In the genomic region with DNA sequence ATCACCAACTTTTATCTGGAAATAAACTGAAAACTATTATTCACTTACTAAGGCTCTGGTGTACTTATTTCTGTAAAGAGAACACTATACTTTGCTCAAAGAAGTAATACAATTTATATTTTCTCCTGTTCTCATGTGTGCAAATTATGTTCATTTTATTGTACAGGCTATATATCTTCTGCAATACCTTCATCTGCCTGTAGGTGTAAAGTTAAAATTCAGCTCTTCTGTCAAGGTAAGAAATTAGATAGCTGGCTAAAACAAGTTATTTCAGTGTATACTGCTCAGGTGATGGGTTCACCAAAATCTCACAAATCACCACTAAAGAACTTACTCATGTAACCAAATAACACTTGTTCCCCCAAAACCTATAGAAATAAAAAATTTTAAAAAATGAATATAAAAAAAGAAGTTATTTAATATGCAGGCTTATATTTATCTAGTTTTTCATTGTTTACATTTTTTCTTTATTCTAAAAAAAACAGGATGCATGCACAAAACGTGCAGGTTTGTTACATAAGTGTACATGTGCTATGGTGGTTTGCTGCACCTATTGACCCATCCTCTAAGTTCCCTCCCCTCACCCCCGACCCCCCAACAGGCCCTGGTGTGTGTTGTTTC, we compare ENCODE assay signal across 8 cellular contexts.
DNase-seq lines count a peak whose midpoint lies in the region; ATAC-seq, FAIRE-seq and TF ChIP-seq lines count a peak whose summit lies in the region.

No MANE protein-coding gene starts in this region.

- ATAC-seq in heart right ventricle (no peak), HG03520 (IDR thresholded peaks at IDR 0.05; ENCODE audit: unreplicated experiment) (peak; percentile 63), GM12878 (peak; percentile 61), GM19328 (IDR thresholded peaks at IDR 0.05; ENCODE audit: unreplicated experiment) (no peak)
- no peak for ATAC-seq in activated CD4-positive, alpha-beta T cell treated with anti-CD3 and anti-CD28 coated beads for 36 hours
- no peak for ATAC-seq in stimulated activated naive CD8-positive, alpha-beta T cell treated with anti-CD3 and anti-CD28 coated beads, Interleukin-15, amount 100 ng/mL, for 72 hours

- no peak for TF ChIP-seq POLR2A in GM12878 (IDR thresholded peaks at IDR 0.05; ENCODE audit: low read depth, low read length)

- H3K4me1 ChIP-seq in left ventricle myocardium inferior (no peaks in the 10 kb centered on the region), heart right ventricle (no peaks in the 10 kb centered on the region), GM12878 (ENCODE audit: control insufficient read depth, insufficient read depth, low read length) (no peaks in the 10 kb centered on the region)

- FAIRE-seq in GM12878 (lab: Jason Lieb, UNC) = peak; percentile 27

- peaks cover 3% of the 10 kb centered on the region for H3K9me3 Mint-ChIP-seq in activated CD4-positive, alpha-beta T cell treated with anti-CD3 and anti-CD28 coated beads for 36 hours (ENCODE audit: low read depth)
- H3K9me3 Mint-ChIP-seq in stimulated activated naive CD8-positive, alpha-beta T cell treated with anti-CD3 and anti-CD28 coated beads, Interleukin-15, amount 100 ng/mL, for 72 hours = peaks cover 4 to 18% of the 10 kb centered on the region in 2 donors

- POLR2A ChIA-PET in GM12878 (lab: Charles Lee) = no interaction called here
- POLR2A ChIA-PET in activated CD4-positive, alpha-beta T cell treated with anti-CD3 and anti-CD28 coated beads for 36 hours (lab: Charles Lee) = no interaction called here

- 52 to 54% methylated on average over 2 of the region's 2 CpGs for WGBS in heart right ventricle, 2 donors
- 6% methylated on average over 2 of the region's 2 CpGs for WGBS in GM12878 (ENCODE audit: insufficient coverage, insufficient replicate concordance, low lambda C conversion rate, missing lambda C conversion rate)

- no peak overlapping the region for H3K27ac ChIP-seq in left ventricle myocardium inferior (replicated peaks)
- no peak overlapping the region for H3K27ac ChIP-seq in heart right ventricle
- no peak overlapping the region for H3K27ac ChIP-seq in GM12878 (ENCODE audit: control insufficient read depth, insufficient read depth)

- no peak overlapping the region for H3K4me2 ChIP-seq in GM12878 (ENCODE audit: control insufficient read depth, insufficient read depth)

- H3K27me3 ChIP-seq in left ventricle myocardium inferior (ENCODE audit: low read depth) = no peaks in the 10 kb centered on the region
- no peaks in the 10 kb centered on the region for H3K27me3 ChIP-seq in heart right ventricle
- no peaks in the 10 kb centered on the region for H3K27me3 ChIP-seq in GM12878 (replicated peaks in 1 of 2; ENCODE audit: control insufficient read depth in 2 of 2, insufficient read depth in 2 of 2, low read length in 1 of 2)

- peaks cover 17% of the 10 kb centered on the region for H3K27me3 Mint-ChIP-seq in activated CD4-positive, alpha-beta T cell treated with anti-CD3 and anti-CD28 coated beads for 36 hours
- H3K27me3 Mint-ChIP-seq in stimulated activated naive CD8-positive, alpha-beta T cell treated with anti-CD3 and anti-CD28 coated beads, Interleukin-15, amount 100 ng/mL, for 72 hours = no peaks in the 10 kb centered on the region

- TF ChIP-seq RAD21 in GM12878 (IDR thresholded peaks at IDR 0.05; ENCODE audit: insufficient read depth, low read depth, low read length) = no peak

- intact Hi-C loops in left ventricle myocardium inferior (cut with micrococcal nuclease) = no loop called here
- intact Hi-C loops in heart right ventricle (cut with DNase I) = no loop called here
- intact Hi-C loops in GM12878 (cut with micrococcal nuclease; ENCODE audit: unreplicated experiment) = no loop called here
- intact Hi-C loops in activated CD4-positive, alpha-beta T cell treated with anti-CD3 and anti-CD28 coated beads for 36 hours (cut with DNase I, micrococcal nuclease) = no loop called here

- DNase-seq in left ventricle myocardium inferior = no peak
- DNase-seq in heart right ventricle = no peak
- no peak for DNase-seq in GM12878 (ENCODE audit: low read depth, low spot score)
- no peak for DNase-seq in NCI-H2107 (lab: John Stamatoyannopoulos, UW)
- no peak for DNase-seq in activated CD4-positive, alpha-beta T cell treated with anti-CD3 and anti-CD28 coated beads for 36 hours
- DNase-seq in stimulated activated naive CD8-positive, alpha-beta T cell treated with anti-CD3 and anti-CD28 coated beads, Interleukin-15, amount 100 ng/mL, for 72 hours = no peak

- CTCF ChIA-PET in GM12878 (lab: Yijun Ruan, JAX) = interaction anchor here (0.7 to 1.4 kb wide), 3 partner anchors 10 to 11 kb away, joined by 3 read pairs; no protein-coding TSS in a partner anchor
- CTCF ChIA-PET in activated CD4-positive, alpha-beta T cell treated with anti-CD3 and anti-CD28 coated beads for 36 hours (lab: Charles Lee) = interaction anchor here (1.3 kb wide), 2 partner anchors 17 to 27 kb away, joined by 3 read pairs; no protein-coding TSS in a partner anchor

- RAD21 ChIA-PET in GM12878 (lab: Charles Lee; ENCODE audit: unreplicated experiment) = interaction anchor here (0.8 kb wide), 1 partner anchor 1148 kb away, joined by 3 read pairs; no protein-coding TSS in a partner anchor

- no peaks in the 10 kb centered on the region for H3K4me1 Mint-ChIP-seq in activated CD4-positive, alpha-beta T cell treated with anti-CD3 and anti-CD28 coated beads for 36 hours
- no peaks in the 10 kb centered on the region for H3K4me1 Mint-ChIP-seq in stimulated activated naive CD8-positive, alpha-beta T cell treated with anti-CD3 and anti-CD28 coated beads, Interleukin-15, amount 100 ng/mL, for 72 hours

- no peak for TF ChIP-seq EP300 in GM12878 (IDR thresholded peaks at IDR 0.05; ENCODE audit: borderline replicate concordance in 1 of 2, control insufficient read depth in 1 of 2, low read depth in 2 of 2, low read length in 2 of 2)

- H3K9ac ChIP-seq in GM12878 (ENCODE audit: control insufficient read depth, insufficient read depth, low read length) = no peak overlapping the region

- H3K9me3 ChIP-seq in left ventricle myocardium inferior (replicated peaks) (no peaks in the 10 kb centered on the region), heart right ventricle (no peaks in the 10 kb centered on the region), GM12878 (replicated peaks; ENCODE audit: control insufficient read depth, insufficient read depth, low read length) (no peaks in the 10 kb centered on the region)

- no peak overlapping the region for H3K4me3 ChIP-seq in left ventricle myocardium inferior
- H3K4me3 ChIP-seq in heart right ventricle = no peak overlapping the region
- H3K4me3 ChIP-seq in GM12878 = no peak overlapping the region

- H3K79me2 ChIP-seq in GM12878 (ENCODE audit: control insufficient read depth, insufficient read depth, low read length) = no peaks in the 10 kb centered on the region

- TF ChIP-seq CTCF in left ventricle myocardium inferior (IDR thresholded peaks at IDR 0.05; ENCODE audit: borderline replicate concordance) (peak; percentile 29), heart right ventricle (IDR thresholded peaks at IDR 0.05) (peak in 4 of 9 donors; percentile 22 to 50 (median 28)), GM12878 (IDR thresholded peaks at IDR 0.05 in 2 of 3, conservative IDR thresholded peaks at IDR 0.05 in 1 of 3; ENCODE audit: control insufficient read depth in 2 of 3, extremely low read depth in 1 of 3, insufficient read depth in 1 of 3, low read depth in 3 of 3, low read length in 3 of 3) (peak in 2 of 3 experiments; percentile 20 to 29; a peak in 3 of 6 replicates)

- BruUV-seq in GM12878 (replicated peaks; lab: Mats Ljungman, UMichigan) = no TSS peak

- in situ Hi-C loops in GM12878 (cut with MboI) = no loop called here

- H3K27ac Mint-ChIP-seq in activated CD4-positive, alpha-beta T cell treated with anti-CD3 and anti-CD28 coated beads for 36 hours = no peak overlapping the region
- no peak overlapping the region for H3K27ac Mint-ChIP-seq in stimulated activated naive CD8-positive, alpha-beta T cell treated with anti-CD3 and anti-CD28 coated beads, Interleukin-15, amount 100 ng/mL, for 72 hours

- SMC1A ChIA-PET in GM12878 (lab: Charles Lee; ENCODE audit: uncharacterized antibody, unreplicated experiment) = interaction anchor here (1.0 kb wide), 1 partner anchor 23 kb away, joined by 3 read pairs; no protein-coding TSS in a partner anchor

- no peaks in the 10 kb centered on the region for H3K36me3 ChIP-seq in left ventricle myocardium inferior
- no peaks in the 10 kb centered on the region for H3K36me3 ChIP-seq in heart right ventricle
- H3K36me3 ChIP-seq in GM12878 (ENCODE audit: control insufficient read depth in 2 of 2, insufficient read depth in 2 of 2, low read length in 1 of 2) = no peaks in the 10 kb centered on the region

- H4K20me1 ChIP-seq in GM12878 (ENCODE audit: control insufficient read depth, insufficient read depth) = no peaks in the 10 kb centered on the region

- H3K36me3 Mint-ChIP-seq in activated CD4-positive, alpha-beta T cell treated with anti-CD3 and anti-CD28 coated beads for 36 hours (ENCODE audit: low read depth) = no peaks in the 10 kb centered on the region

- no peak overlapping the region for H3K4me3 Mint-ChIP-seq in activated CD4-positive, alpha-beta T cell treated with anti-CD3 and anti-CD28 coated beads for 36 hours
- H3K4me3 Mint-ChIP-seq in stimulated activated naive CD8-positive, alpha-beta T cell treated with anti-CD3 and anti-CD28 coated beads, Interleukin-15, amount 100 ng/mL, for 72 hours = no peak overlapping the region

- no peak overlapping the region for H2AFZ ChIP-seq in GM12878 (ENCODE audit: control insufficient read depth, low read depth, low read length)

TF ChIP-seq in GM12878, 131 proteins besides CTCF, POLR2A, EP300 and RAD21:
- TF ChIP-seq KAT2A (conservative IDR thresholded peaks at IDR 0.05; ENCODE audit: control insufficient read depth, low read depth, low read length) (no peak), RAD51 (IDR thresholded peaks at IDR 0.05) (no peak)

Comparison
In these comparisons a context has a peak if more than half of its experiments do, and no peak if none do; other contexts are left out.
1. ATAC-seq: peak in HG03520 (single experiment) and GM12878 (single experiment); none in heart right ventricle (0 of 8), activated CD4-positive, alpha-beta T cell treated with anti-CD3 and anti-CD28 coated beads for 36 hours (single experiment), stimulated activated naive CD8-positive, alpha-beta T cell treated with anti-CD3 and anti-CD28 coated beads, Interleukin-15, amount 100 ng/mL, for 72 hours (single experiment) and GM19328 (single experiment).